ENCODE assay signal across 1 cellular context in genomic region chr10:100535715-100536353, GRCh38.
TF ChIP-seq lines count a peak whose summit lies in the region.

HIF1AN (plus strand) TSS chr10:100535943; CDS start chr10:100535959, 16 bp downstream.

TF ChIP-seq in GM12878, 131 proteins besides CTCF, POLR2A, EP300 and RAD21 (continued from another document and continues in another):
- TF ChIP-seq, protein P1, sequence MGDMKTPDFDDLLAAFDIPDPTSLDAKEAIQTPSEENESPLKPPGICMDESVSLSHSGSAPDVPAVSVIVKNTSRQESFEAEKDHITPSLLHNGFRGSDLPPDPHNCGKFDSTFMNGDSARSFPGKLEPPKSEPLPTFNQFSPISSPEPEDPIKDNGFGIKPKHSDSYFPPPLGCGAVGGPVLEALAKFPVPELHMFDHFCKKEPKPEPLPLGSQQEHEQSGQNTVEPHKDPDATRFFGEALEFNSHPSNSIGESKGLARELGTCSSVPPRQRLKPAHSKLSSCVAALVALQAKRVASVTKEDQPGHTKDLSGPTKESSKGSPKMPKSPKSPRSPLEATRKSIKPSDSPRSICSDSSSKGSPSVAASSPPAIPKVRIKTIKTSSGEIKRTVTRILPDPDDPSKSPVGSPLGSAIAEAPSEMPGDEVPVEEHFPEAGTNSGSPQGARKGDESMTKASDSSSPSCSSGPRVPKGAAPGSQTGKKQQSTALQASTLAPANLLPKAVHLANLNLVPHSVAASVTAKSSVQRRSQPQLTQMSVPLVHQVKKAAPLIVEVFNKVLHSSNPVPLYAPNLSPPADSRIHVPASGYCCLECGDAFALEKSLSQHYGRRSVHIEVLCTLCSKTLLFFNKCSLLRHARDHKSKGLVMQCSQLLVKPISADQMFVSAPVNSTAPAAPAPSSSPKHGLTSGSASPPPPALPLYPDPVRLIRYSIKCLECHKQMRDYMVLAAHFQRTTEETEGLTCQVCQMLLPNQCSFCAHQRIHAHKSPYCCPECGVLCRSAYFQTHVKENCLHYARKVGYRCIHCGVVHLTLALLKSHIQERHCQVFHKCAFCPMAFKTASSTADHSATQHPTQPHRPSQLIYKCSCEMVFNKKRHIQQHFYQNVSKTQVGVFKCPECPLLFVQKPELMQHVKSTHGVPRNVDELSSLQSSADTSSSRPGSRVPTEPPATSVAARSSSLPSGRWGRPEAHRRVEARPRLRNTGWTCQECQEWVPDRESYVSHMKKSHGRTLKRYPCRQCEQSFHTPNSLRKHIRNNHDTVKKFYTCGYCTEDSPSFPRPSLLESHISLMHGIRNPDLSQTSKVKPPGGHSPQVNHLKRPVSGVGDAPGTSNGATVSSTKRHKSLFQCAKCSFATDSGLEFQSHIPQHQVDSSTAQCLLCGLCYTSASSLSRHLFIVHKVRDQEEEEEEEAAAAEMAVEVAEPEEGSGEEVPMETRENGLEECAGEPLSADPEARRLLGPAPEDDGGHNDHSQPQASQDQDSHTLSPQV (IDR thresholded peaks at IDR 0.05), result no peak
- peak; percentile 75 for TF ChIP-seq ATF7 (IDR thresholded peaks at IDR 0.05; ENCODE audit: low read depth)
- no peak for TF ChIP-seq ASH2L (IDR thresholded peaks at IDR 0.05; ENCODE audit: borderline replicate concordance, low read depth)
- TF ChIP-seq NBN (IDR thresholded peaks at IDR 0.05), result peak; percentile 98
- TF ChIP-seq EED (IDR thresholded peaks at IDR 0.05; ENCODE audit: low read depth), result no peak
- peak; percentile 28 to 52; a peak in 1 of 4 replicates for TF ChIP-seq BHLHE40 (IDR thresholded peaks at IDR 0.05; ENCODE audit: borderline replicate concordance in 1 of 2, low read depth in 2 of 2, low read length in 1 of 2)
- peak; percentile 92 for TF ChIP-seq NR2F1 (conservative IDR thresholded peaks at IDR 0.05)
- peak in 1 of 2 experiments; percentile 51; a peak in 1 of 4 replicates for TF ChIP-seq ETV6 (conservative IDR thresholded peaks at IDR 0.05 in 1 of 2, IDR thresholded peaks at IDR 0.05 in 1 of 2; ENCODE audit: borderline replicate concordance in 1 of 2, low read depth in 1 of 2)
- TF ChIP-seq CREM (IDR thresholded peaks at IDR 0.05; ENCODE audit: low read depth), result peak; percentile 64
- peak; percentile 58 for TF ChIP-seq SP1 (IDR thresholded peaks at IDR 0.05; ENCODE audit: low read depth, low read length)
- peak; percentile 49; the same call in 1 of the 2 replicates for TF ChIP-seq MXI1 (IDR thresholded peaks at IDR 0.05; ENCODE audit: low read depth, low read length)
- peak; percentile 74; the same call in 1 of the 3 replicates for TF ChIP-seq POU2F2 (IDR thresholded peaks at IDR 0.05; ENCODE audit: borderline replicate concordance, low read depth, low read length)
- TF ChIP-seq KLF5 (IDR thresholded peaks at IDR 0.05; ENCODE audit: partially characterized antibody), result peak; percentile 87
- TF ChIP-seq POLR2AphosphoS5 (IDR thresholded peaks at IDR 0.05; ENCODE audit: low read length), result peak; percentile 92
- TF ChIP-seq IRF4 (IDR thresholded peaks at IDR 0.05; ENCODE audit: low read depth, low read length), result 0 out of 2 replicates have a peak, but pooled peaks have one; percentile 14
- TF ChIP-seq, protein P2, sequence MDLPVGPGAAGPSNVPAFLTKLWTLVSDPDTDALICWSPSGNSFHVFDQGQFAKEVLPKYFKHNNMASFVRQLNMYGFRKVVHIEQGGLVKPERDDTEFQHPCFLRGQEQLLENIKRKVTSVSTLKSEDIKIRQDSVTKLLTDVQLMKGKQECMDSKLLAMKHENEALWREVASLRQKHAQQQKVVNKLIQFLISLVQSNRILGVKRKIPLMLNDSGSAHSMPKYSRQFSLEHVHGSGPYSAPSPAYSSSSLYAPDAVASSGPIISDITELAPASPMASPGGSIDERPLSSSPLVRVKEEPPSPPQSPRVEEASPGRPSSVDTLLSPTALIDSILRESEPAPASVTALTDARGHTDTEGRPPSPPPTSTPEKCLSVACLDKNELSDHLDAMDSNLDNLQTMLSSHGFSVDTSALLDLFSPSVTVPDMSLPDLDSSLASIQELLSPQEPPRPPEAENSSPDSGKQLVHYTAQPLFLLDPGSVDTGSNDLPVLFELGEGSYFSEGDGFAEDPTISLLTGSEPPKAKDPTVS (IDR thresholded peaks at IDR 0.05; ENCODE audit: low read depth, low read length), result peak; percentile 48; the same call in 1 of the 2 replicates
- peak; percentile 56; the same call in 1 of the 2 replicates for TF ChIP-seq TBL1XR1 (IDR thresholded peaks at IDR 0.05; ENCODE audit: low read depth, low read length)
- no peak for TF ChIP-seq USF1 (IDR thresholded peaks at IDR 0.05; ENCODE audit: borderline replicate concordance, extremely low read length, insufficient read depth, low read depth, low read length)
- TF ChIP-seq NRF1 (conservative IDR thresholded peaks at IDR 0.05; ENCODE audit: low read depth, low read length), result no peak
- TF ChIP-seq ELK1 (IDR thresholded peaks at IDR 0.05; ENCODE audit: low read depth, low read length), result peak; percentile 96
- peak; percentile 61 for TF ChIP-seq ZNF687 (IDR thresholded peaks at IDR 0.05)
- TF ChIP-seq GATAD2B (conservative IDR thresholded peaks at IDR 0.05; ENCODE audit: low read depth), result 0 out of 2 replicates have a peak, but pooled peaks have one; percentile 63
- TF ChIP-seq RBBP5 (conservative IDR thresholded peaks at IDR 0.05), result no peak
- peak; percentile 68 for TF ChIP-seq HCFC1 (IDR thresholded peaks at IDR 0.05; ENCODE audit: low read length)
- TF ChIP-seq BMI1 (IDR thresholded peaks at IDR 0.05; ENCODE audit: borderline replicate concordance), result no peak
- TF ChIP-seq TCF7 (IDR thresholded peaks at IDR 0.05; ENCODE audit: borderline replicate concordance), result no peak
- peak; percentile 5; the same call in 1 of the 2 replicates for TF ChIP-seq SMC3 (IDR thresholded peaks at IDR 0.05; ENCODE audit: borderline replicate concordance, low read length)
- peak; percentile 82; the same call in 1 of the 2 replicates for TF ChIP-seq HDGF (IDR thresholded peaks at IDR 0.05)
- peak; percentile 65 for TF ChIP-seq SMAD1 (IDR thresholded peaks at IDR 0.05; ENCODE audit: low read depth, partially characterized antibody)
- TF ChIP-seq SUPT20H (IDR thresholded peaks at IDR 0.05; ENCODE audit: borderline replicate concordance, control insufficient read depth, low read depth, low read length), result no peak
- peak; percentile 88 for TF ChIP-seq POLR2AphosphoS2 (IDR thresholded peaks at IDR 0.05; ENCODE audit: low read depth, low read length)
- TF ChIP-seq TAF1 (IDR thresholded peaks at IDR 0.05; ENCODE audit: borderline replicate concordance, low read depth, low read length), result peak; percentile 86
- TF ChIP-seq SPI1 (IDR thresholded peaks at IDR 0.05; ENCODE audit: borderline replicate concordance, insufficient read depth, low read depth, low read length), result no peak
- TF ChIP-seq, protein P3, sequence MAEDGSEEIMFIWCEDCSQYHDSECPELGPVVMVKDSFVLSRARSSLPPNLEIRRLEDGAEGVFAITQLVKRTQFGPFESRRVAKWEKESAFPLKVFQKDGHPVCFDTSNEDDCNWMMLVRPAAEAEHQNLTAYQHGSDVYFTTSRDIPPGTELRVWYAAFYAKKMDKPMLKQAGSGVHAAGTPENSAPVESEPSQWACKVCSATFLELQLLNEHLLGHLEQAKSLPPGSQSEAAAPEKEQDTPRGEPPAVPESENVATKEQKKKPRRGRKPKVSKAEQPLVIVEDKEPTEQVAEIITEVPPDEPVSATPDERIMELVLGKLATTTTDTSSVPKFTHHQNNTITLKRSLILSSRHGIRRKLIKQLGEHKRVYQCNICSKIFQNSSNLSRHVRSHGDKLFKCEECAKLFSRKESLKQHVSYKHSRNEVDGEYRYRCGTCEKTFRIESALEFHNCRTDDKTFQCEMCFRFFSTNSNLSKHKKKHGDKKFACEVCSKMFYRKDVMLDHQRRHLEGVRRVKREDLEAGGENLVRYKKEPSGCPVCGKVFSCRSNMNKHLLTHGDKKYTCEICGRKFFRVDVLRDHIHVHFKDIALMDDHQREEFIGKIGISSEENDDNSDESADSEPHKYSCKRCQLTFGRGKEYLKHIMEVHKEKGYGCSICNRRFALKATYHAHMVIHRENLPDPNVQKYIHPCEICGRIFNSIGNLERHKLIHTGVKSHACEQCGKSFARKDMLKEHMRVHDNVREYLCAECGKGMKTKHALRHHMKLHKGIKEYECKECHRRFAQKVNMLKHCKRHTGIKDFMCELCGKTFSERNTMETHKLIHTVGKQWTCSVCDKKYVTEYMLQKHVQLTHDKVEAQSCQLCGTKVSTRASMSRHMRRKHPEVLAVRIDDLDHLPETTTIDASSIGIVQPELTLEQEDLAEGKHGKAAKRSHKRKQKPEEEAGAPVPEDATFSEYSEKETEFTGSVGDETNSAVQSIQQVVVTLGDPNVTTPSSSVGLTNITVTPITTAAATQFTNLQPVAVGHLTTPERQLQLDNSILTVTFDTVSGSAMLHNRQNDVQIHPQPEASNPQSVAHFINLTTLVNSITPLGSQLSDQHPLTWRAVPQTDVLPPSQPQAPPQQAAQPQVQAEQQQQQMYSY (CRISPR knock-in tag; IDR thresholded peaks at IDR 0.05), result no peak
- TF ChIP-seq REST (IDR thresholded peaks at IDR 0.05; ENCODE audit: low read depth, low read length), result no peak
- TF ChIP-seq MTA2 (IDR thresholded peaks at IDR 0.05; ENCODE audit: low read depth), result peak; percentile 43; the same call in 1 of the 2 replicates
